In genomic region chr3:99562138-99562537, GRCh38 we compare ENCODE assay signal across 1 cellular context.
TF ChIP-seq lines count a peak whose summit lies in the region.

No MANE protein-coding gene starts in this region.

TF ChIP-seq in H1, 55 proteins besides CTCF, POLR2A, EP300 and RAD21 (continued from another document):
- TF ChIP-seq, protein P1, sequence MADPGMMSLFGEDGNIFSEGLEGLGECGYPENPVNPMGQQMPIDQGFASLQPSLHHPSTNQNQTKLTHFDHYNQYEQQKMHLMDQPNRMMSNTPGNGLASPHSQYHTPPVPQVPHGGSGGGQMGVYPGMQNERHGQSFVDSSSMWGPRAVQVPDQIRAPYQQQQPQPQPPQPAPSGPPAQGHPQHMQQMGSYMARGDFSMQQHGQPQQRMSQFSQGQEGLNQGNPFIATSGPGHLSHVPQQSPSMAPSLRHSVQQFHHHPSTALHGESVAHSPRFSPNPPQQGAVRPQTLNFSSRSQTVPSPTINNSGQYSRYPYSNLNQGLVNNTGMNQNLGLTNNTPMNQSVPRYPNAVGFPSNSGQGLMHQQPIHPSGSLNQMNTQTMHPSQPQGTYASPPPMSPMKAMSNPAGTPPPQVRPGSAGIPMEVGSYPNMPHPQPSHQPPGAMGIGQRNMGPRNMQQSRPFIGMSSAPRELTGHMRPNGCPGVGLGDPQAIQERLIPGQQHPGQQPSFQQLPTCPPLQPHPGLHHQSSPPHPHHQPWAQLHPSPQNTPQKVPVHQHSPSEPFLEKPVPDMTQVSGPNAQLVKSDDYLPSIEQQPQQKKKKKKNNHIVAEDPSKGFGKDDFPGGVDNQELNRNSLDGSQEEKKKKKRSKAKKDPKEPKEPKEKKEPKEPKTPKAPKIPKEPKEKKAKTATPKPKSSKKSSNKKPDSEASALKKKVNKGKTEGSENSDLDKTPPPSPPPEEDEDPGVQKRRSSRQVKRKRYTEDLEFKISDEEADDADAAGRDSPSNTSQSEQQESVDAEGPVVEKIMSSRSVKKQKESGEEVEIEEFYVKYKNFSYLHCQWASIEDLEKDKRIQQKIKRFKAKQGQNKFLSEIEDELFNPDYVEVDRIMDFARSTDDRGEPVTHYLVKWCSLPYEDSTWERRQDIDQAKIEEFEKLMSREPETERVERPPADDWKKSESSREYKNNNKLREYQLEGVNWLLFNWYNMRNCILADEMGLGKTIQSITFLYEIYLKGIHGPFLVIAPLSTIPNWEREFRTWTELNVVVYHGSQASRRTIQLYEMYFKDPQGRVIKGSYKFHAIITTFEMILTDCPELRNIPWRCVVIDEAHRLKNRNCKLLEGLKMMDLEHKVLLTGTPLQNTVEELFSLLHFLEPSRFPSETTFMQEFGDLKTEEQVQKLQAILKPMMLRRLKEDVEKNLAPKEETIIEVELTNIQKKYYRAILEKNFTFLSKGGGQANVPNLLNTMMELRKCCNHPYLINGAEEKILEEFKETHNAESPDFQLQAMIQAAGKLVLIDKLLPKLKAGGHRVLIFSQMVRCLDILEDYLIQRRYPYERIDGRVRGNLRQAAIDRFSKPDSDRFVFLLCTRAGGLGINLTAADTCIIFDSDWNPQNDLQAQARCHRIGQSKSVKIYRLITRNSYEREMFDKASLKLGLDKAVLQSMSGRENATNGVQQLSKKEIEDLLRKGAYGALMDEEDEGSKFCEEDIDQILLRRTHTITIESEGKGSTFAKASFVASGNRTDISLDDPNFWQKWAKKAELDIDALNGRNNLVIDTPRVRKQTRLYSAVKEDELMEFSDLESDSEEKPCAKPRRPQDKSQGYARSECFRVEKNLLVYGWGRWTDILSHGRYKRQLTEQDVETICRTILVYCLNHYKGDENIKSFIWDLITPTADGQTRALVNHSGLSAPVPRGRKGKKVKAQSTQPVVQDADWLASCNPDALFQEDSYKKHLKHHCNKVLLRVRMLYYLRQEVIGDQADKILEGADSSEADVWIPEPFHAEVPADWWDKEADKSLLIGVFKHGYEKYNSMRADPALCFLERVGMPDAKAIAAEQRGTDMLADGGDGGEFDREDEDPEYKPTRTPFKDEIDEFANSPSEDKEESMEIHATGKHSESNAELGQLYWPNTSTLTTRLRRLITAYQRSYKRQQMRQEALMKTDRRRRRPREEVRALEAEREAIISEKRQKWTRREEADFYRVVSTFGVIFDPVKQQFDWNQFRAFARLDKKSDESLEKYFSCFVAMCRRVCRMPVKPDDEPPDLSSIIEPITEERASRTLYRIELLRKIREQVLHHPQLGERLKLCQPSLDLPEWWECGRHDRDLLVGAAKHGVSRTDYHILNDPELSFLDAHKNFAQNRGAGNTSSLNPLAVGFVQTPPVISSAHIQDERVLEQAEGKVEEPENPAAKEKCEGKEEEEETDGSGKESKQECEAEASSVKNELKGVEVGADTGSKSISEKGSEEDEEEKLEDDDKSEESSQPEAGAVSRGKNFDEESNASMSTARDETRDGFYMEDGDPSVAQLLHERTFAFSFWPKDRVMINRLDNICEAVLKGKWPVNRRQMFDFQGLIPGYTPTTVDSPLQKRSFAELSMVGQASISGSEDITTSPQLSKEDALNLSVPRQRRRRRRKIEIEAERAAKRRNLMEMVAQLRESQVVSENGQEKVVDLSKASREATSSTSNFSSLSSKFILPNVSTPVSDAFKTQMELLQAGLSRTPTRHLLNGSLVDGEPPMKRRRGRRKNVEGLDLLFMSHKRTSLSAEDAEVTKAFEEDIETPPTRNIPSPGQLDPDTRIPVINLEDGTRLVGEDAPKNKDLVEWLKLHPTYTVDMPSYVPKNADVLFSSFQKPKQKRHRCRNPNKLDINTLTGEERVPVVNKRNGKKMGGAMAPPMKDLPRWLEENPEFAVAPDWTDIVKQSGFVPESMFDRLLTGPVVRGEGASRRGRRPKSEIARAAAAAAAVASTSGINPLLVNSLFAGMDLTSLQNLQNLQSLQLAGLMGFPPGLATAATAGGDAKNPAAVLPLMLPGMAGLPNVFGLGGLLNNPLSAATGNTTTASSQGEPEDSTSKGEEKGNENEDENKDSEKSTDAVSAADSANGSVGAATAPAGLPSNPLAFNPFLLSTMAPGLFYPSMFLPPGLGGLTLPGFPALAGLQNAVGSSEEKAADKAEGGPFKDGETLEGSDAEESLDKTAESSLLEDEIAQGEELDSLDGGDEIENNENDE (IDR thresholded peaks at IDR 0.05; ENCODE audit: insufficient replicate concordance, low read length): no peak
- TF ChIP-seq POLR2AphosphoS5 (IDR thresholded peaks at IDR 0.05; ENCODE audit: low read depth, low read length): no peak
- TF ChIP-seq RNF2 (IDR thresholded peaks at IDR 0.05; ENCODE audit: borderline replicate concordance, low read depth, low read length, missing control alignments, poor library complexity, severe bottlenecking): no peak
- no peak for TF ChIP-seq KDM5A (IDR thresholded peaks at IDR 0.05; ENCODE audit: low read length)
